16 cellular contexts compared by ENCODE assay signal in genomic region chr14:70755655-70756054, GRCh38. TPM values are rescaled to one million over a fixed set of nuclear protein-coding genes. Genes with fewer than 3 reads are reported as not detected.
A peak's percentile ranks its signal among the peaks of the same experiment; 100 is the strongest.
DNase-seq lines count a peak whose midpoint lies in the region; TF ChIP-seq lines count a peak whose summit lies in the region.
"Had no signal": no experiment of that assay in that cellular context is flagged by ENCODE, and none has a peak within 500 bp of the region (broad histone marks: within the 10 kb centered on the region; RNA-seq: fewer than 3 reads in every experiment).

No MANE protein-coding gene starts in this region.

- H3K36me3 ChIP-seq in stomach (peaks cover 0 to 18% (median 10%) of the 10 kb centered on the region in 4 donors), spleen (peaks cover 0 to 59% (median 3%) of the 10 kb centered on the region in 6 donors)
- H3K36me3 ChIP-seq: BLaER1 had no signal

- TF ChIP-seq EP300 in stomach (IDR thresholded peaks at IDR 0.05): no peak

- H3K27me3 ChIP-seq in stomach (no peaks in the 10 kb centered on the region), spleen (replicated peaks in 1 of 7) (no peaks in the 10 kb centered on the region)
- H3K27me3 ChIP-seq: BLaER1 had no signal

- TF ChIP-seq POLR2A in stomach (IDR thresholded peaks at IDR 0.05) (no peak), spleen (IDR thresholded peaks at IDR 0.05) (no peak)

- H3K27ac ChIP-seq in stomach (peak overlapping the region in 4 of 5 donors; percentile 11 to 75 (median 44)), spleen (no peak overlapping the region)
- H3K27ac ChIP-seq: BLaER1 had no signal

- intact Hi-C loops in stomach (cut with DNase I; ENCODE audit: low total_unique reads) (no loop called here), spleen (cut with DNase I; ENCODE audit: low total_unique reads) (no loop called here), posterior vena cava (cut with DNase I) (no loop called here), cardiac septum (cut with DNase I) (no loop called here), head of caudate nucleus (cut with DNase I) (no loop called here)

- H3K9me3 ChIP-seq in stomach (no peaks in the 10 kb centered on the region), spleen (no peaks in the 10 kb centered on the region)
- H3K9me3 ChIP-seq: BLaER1 had no signal

- H3K4me3 ChIP-seq in stomach (no peak overlapping the region), spleen (no peak overlapping the region)
- H3K4me3 ChIP-seq: BLaER1 had no signal

- DNase-seq in HT-29 (ENCODE audit: low spot score): peak; percentile 0
- peak; percentile 11 for DNase-seq in SW480 (ENCODE audit: low spot score)
- DNase-seq in glomerular visceral epithelial cell (ENCODE audit: extremely low spot score): peak; percentile 83
- no peak for DNase-seq in stomach
- DNase-seq in spleen: no peak
- DNase-seq in posterior vena cava (ENCODE audit: low spot score): no peak
- DNase-seq in cardiac septum (ENCODE audit: low spot score): no peak
- DNase-seq in head of caudate nucleus: no peak
- DNase-seq: activated CD4-positive, alpha-beta memory T cell treated with anti-CD3 and anti-CD28 coated beads for 36 hours; activated naive CD8-positive, alpha-beta T cell treated with anti-CD3 and anti-CD28 coated beads for 36 hours; activated T-cell treated with anti-CD3 and anti-CD28 coated beads, Interleukin-2, amount 50 U/mL, for 48 hours; NCI-H2029; NCI-H526 treated with DMSO at 0.1 percent for 48 hours; right cardiac atrium; stimulated activated CD4-positive, alpha-beta T cell treated with anti-CD3 and anti-CD28 coated beads, Interleukin-2, amount 100 ng/mL, for 24 hours had no signal

- TF ChIP-seq CTCF in stomach (IDR thresholded peaks at IDR 0.05): no peak
- TF ChIP-seq CTCF in spleen (IDR thresholded peaks at IDR 0.05 in 8 of 11, conservative IDR thresholded peaks at IDR 0.05 in 3 of 11): no peak

- H3K4me1 ChIP-seq in stomach: peaks cover 15 to 31% (median 23%) of the 10 kb centered on the region in 4 donors
- H3K4me1 ChIP-seq in spleen: no peaks in the 10 kb centered on the region
- H3K4me1 ChIP-seq: BLaER1 had no signal

RNA-seq across cellular contexts. Expression of gene MAP3K9, which starts 53.7 kb away (rescaled TPM):
- total RNA-seq in HT-29 (2014; rRNA removed; shearing (Covaris generic)): 5.9 and 6.8 TPM in 2 replicates
- total RNA-seq in stomach (10 to 100 TPM in 1 of 5 donors, 1 to 10 TPM in 4; 7.0 to 11.0 (median 8.5) TPM), spleen (1 to 10 TPM; 3.5 to 8.0 (median 4.6) TPM), posterior vena cava (under 1 TPM; 0.14 to 0.51 TPM), cardiac septum (1.5 TPM)
- polyA plus RNA-seq in stomach (1 to 10 TPM in 2 of 3 donors, under 1 TPM in 1; 0.46 to 1.7 (median 1.1) TPM), spleen (1 to 10 TPM in 1 of 3 donors, under 1 TPM in 2; 0.42 to 1.7 (median 0.59) TPM)

Comparison
In these comparisons a context has a peak if more than half of its experiments do, and no peak if none do; other contexts are left out.
1. DNase-seq: peak in HT-29 (single experiment), SW480 (single experiment) and glomerular visceral epithelial cell (single experiment); none in stomach (single experiment), spleen (single experiment), posterior vena cava (single experiment), cardiac septum (single experiment) and head of caudate nucleus (0 of 42).
2. H3K27ac ChIP-seq: peak in stomach (4 of 5); none in spleen (0 of 8).